ENCODE assay signal across 8 cellular contexts in genomic region chr16:29594926-29595838, GRCh38.
DNase-seq lines count a peak whose midpoint lies in the region; ATAC-seq and TF ChIP-seq lines count a peak whose summit lies in the region.
"Not testable (repeated sequence)": the region's sequence is repeated elsewhere in the genome, so short reads cannot be mapped to it uniquely, and the experiment has no call there.

No MANE protein-coding gene starts in this region.

- peak; percentile 60 for DNase-seq in DMS 273 treated with DMSO at 0.1 percent for 48 hours (lab: John Stamatoyannopoulos, UW)
- DNase-seq in activated T-cell treated with anti-CD3 and anti-CD28 coated beads, Interleukin-2, amount 50 U/mL, for 48 hours = peak; percentile 92 to 94
- peak; percentile 95 for DNase-seq in esophagus muscularis mucosa (ENCODE audit: extremely low spot score)
- DNase-seq in stimulated activated CD8-positive, alpha-beta memory T cell treated with anti-CD3 and anti-CD28 coated beads, Interleukin-4, amount 100 ng/mL, for 48 hours = peak; percentile 92

- H3K27me3 Mint-ChIP-seq in IgD-negative memory B cell = not testable (repeated sequence)

- not testable (repeated sequence) for TF ChIP-seq EP300 in esophagus muscularis mucosa (IDR thresholded peaks at IDR 0.05)

- not testable (repeated sequence) for H3K9ac ChIP-seq in muscle layer of colon (ENCODE audit: low read length)

- intact Hi-C loops in esophagus muscularis mucosa (cut with DNase I) = not testable (repeated sequence)

- not testable (repeated sequence) for H3K9me3 Mint-ChIP-seq in IgD-negative memory B cell

- not testable (repeated sequence) for H3K9me3 ChIP-seq in esophagus muscularis mucosa; muscle layer of colon (ENCODE audit: low read length)

- ATAC-seq in GM21576 (IDR thresholded peaks at IDR 0.05; ENCODE audit: unreplicated experiment) = peak; percentile 69

- not testable (repeated sequence) for TF ChIP-seq CTCF in esophagus muscularis mucosa (IDR thresholded peaks at IDR 0.05)

- 5% methylated on average over 11 of the region's 91 CpGs for WGBS in esophagus muscularis mucosa

- H3K4me1 ChIP-seq in esophagus muscularis mucosa = peaks cover 4 to 19% (median 17%) of the 10 kb centered on the region in 4 donors
- not testable (repeated sequence) for H3K4me1 ChIP-seq in muscle layer of colon (ENCODE audit: insufficient read depth, low read length)

- H3K36me3 Mint-ChIP-seq in IgD-negative memory B cell = not testable (repeated sequence)

- H3K36me3 ChIP-seq in esophagus muscularis mucosa; muscle layer of colon (ENCODE audit: insufficient read depth, low read length): not testable (repeated sequence)

- H3K4me1 Mint-ChIP-seq in IgD-negative memory B cell = peaks cover 16 to 19% (median 17%) of the 10 kb centered on the region in 3 donors

- H3K4me3 Mint-ChIP-seq in IgD-negative memory B cell = peak overlapping the region; percentile 86 to 93 (median 91)

- H3K4me3 ChIP-seq in esophagus muscularis mucosa (peak overlapping the region; percentile 60 to 90 (median 69)), muscle layer of colon (ENCODE audit: low read depth in 1 of 2, low read length in 2 of 2) (peak overlapping the region in 1 of 2 donors; percentile 65)

- H3K27ac ChIP-seq in esophagus muscularis mucosa (replicated peaks in 1 of 4) (peak overlapping the region; percentile 88 to 94 (median 92)), muscle layer of colon (ENCODE audit: low read depth, low read length) (peak overlapping the region; percentile 80)

- not testable (repeated sequence) for H3K27me3 ChIP-seq in esophagus muscularis mucosa; muscle layer of colon (ENCODE audit: control insufficient read depth in 1 of 2, insufficient read depth in 2 of 2, low read length in 2 of 2)

- H3K27ac Mint-ChIP-seq in IgD-negative memory B cell = peak overlapping the region; percentile 57 to 90 (median 71)

- not testable (repeated sequence) for TF ChIP-seq POLR2A in esophagus muscularis mucosa (IDR thresholded peaks at IDR 0.05; ENCODE audit: low read depth)

TF ChIP-seq in PFSK-1, 5 proteins besides CTCF, POLR2A, EP300 and RAD21:
- TF ChIP-seq POLR2AphosphoS5 (IDR thresholded peaks at IDR 0.05; ENCODE audit: low read depth, low read length) = peak; percentile 54
